In genomic region chr14:24013654-24014514, GRCh38 we compare ENCODE assay signal across 8 cellular contexts. TPM values are rescaled to one million over a fixed set of nuclear protein-coding genes. Genes with fewer than 3 reads are reported as not detected.
A peak's percentile ranks its signal among the peaks of the same experiment; 100 is the strongest.
DNase-seq lines count a peak whose midpoint lies in the region; ATAC-seq and TF ChIP-seq lines count a peak whose summit lies in the region.

No MANE protein-coding gene starts in this region.

- H3K9me3 ChIP-seq in lung (ENCODE audit: control insufficient read depth in 2 of 2, insufficient read depth in 1 of 2, low read length in 1 of 2) = no peaks in the 10 kb centered on the region
- H3K9me3 ChIP-seq in thoracic aorta = no peaks in the 10 kb centered on the region

- WGBS in lung, 2 donors = 27 to 34% methylated on average over 12 of the region's 12 CpGs

- H3K4me1 ChIP-seq in lung (ENCODE audit: control insufficient read depth in 2 of 2, insufficient read depth in 2 of 2, low read length in 2 of 2) (no peaks in the 10 kb centered on the region), thoracic aorta (ENCODE audit: control insufficient read depth in 1 of 2, low read depth in 2 of 2) (peaks cover 0 to 19% of the 10 kb centered on the region in 2 donors)

- H3K27me3 ChIP-seq in lung (ENCODE audit: control insufficient read depth, insufficient read depth) (no peaks in the 10 kb centered on the region), thoracic aorta (replicated peaks; ENCODE audit: insufficient read depth) (no peaks in the 10 kb centered on the region)

- peak; percentile 96 for TF ChIP-seq CTCF in lung (IDR thresholded peaks at IDR 0.05; ENCODE audit: control extremely low read depth, extremely low read depth)
- peak; percentile 90 for TF ChIP-seq CTCF in thoracic aorta (IDR thresholded peaks at IDR 0.05)

- H3K36me3 ChIP-seq in lung (ENCODE audit: control insufficient read depth in 2 of 2, insufficient read depth in 2 of 2, low read length in 2 of 2) (no peaks in the 10 kb centered on the region), thoracic aorta (no peaks in the 10 kb centered on the region)

- no peak overlapping the region for H3K27ac ChIP-seq in lung (ENCODE audit: low read depth in 1 of 2, low read length in 1 of 2)
- H3K27ac ChIP-seq in thoracic aorta = no peak overlapping the region

- H3K4me3 ChIP-seq in lung (no peak overlapping the region), thoracic aorta (no peak overlapping the region)

- peak; percentile 83 for DNase-seq in ELF-1 (ENCODE audit: low read depth, low spot score)
- peak; percentile 68 for DNase-seq in NCI-H446 treated with DMSO at 0.1 percent for 48 hours (lab: John Stamatoyannopoulos, UW)
- peak; percentile 40 for DNase-seq in activated CD4-positive, CD25-positive, alpha-beta regulatory T cell treated with anti-CD3 and anti-CD28 coated beads, Interleukin-2, amount 50 U/mL, for 72 hours
- DNase-seq in ecto neural progenitor cell (ENCODE audit: low spot score) = peak; percentile 56
- DNase-seq in lung (ENCODE audit: low spot score) = peak; percentile 57
- DNase-seq in thoracic aorta (ENCODE audit: low spot score) = no peak

- ATAC-seq in HG03442 (IDR thresholded peaks at IDR 0.05; ENCODE audit: unreplicated experiment) (peak; percentile 53), lung (ENCODE audit: insufficient read depth, low FRiP score) (peak; percentile 81), thoracic aorta (ENCODE audit: insufficient number of reproducible peaks, low FRiP score, low read depth) (no peak), HG02623 (IDR thresholded peaks at IDR 0.05; ENCODE audit: unreplicated experiment) (no peak)

RNA-seq across cellular contexts. Expression of gene DHRS4L2, which starts 25.2 kb away (rescaled TPM):
- total RNA-seq in lung = 10 to 100 TPM; 17.0 to 29.2 TPM
- polyA plus RNA-seq in lung = 10 to 100 TPM; 30.4 to 44.7 TPM
- 1 to 10 TPM; 5.5 to 6.9 TPM for total RNA-seq in thoracic aorta

RNA-seq across cellular contexts. Expression of gene CARMIL3, which starts 37.9 kb away (rescaled TPM):
- total RNA-seq in lung (1 to 10 TPM in 1 of 2 donors, under 1 TPM in 1; 0.37 to 2.4 TPM), thoracic aorta (under 1 TPM in 1 of 2 donors, not detected in 1; 0.14 TPM)
- under 1 TPM; 0.71 to 0.85 TPM for polyA plus RNA-seq in lung

RNA-seq across cellular contexts. Expression of gene CPNE6, which starts 57.5 kb away (rescaled TPM):
- total RNA-seq in lung (not detected), thoracic aorta (1 to 10 TPM; 1.3 to 2.4 TPM)
- not detected for polyA plus RNA-seq in lung

Comparison
In these comparisons a context has a peak if more than half of its experiments do, and no peak if none do; other contexts are left out.
1. ATAC-seq: peak in HG03442 (single experiment) and lung (single experiment); none in thoracic aorta (single experiment) and HG02623 (single experiment).